ENCODE assay signal across 26 cellular contexts in genomic region chr5:181149806-181150733, GRCh38. TPM values are rescaled to one million over a fixed set of nuclear protein-coding genes. Genes with fewer than 3 reads are reported as not detected.
DNase-seq lines count a peak whose midpoint lies in the region; ATAC-seq and TF ChIP-seq lines count a peak whose summit lies in the region.
"Had no signal": no experiment of that assay in that cellular context is flagged by ENCODE, and none has a peak within 500 bp of the region (broad histone marks: within the 10 kb centered on the region; RNA-seq: fewer than 3 reads in every experiment).

No MANE protein-coding gene starts in this region.

- no peak for TF ChIP-seq CTCF in PC-9 (conservative IDR thresholded peaks at IDR 0.05)

- no TSS peak for BruUV-seq in PC-9 (replicated peaks; lab: Mats Ljungman, UMichigan)

- peaks cover 25% of the 10 kb centered on the region for H3K27me3 Mint-ChIP-seq in activated naive CD8-positive, alpha-beta T cell treated with anti-CD3 and anti-CD28 coated beads, Interleukin-2, amount 50 U/mL, for 24 hours
- peaks cover 29% of the 10 kb centered on the region for H3K27me3 Mint-ChIP-seq in activated naive CD8-positive, alpha-beta T cell treated with anti-CD3 and anti-CD28 coated beads for 36 hours
- peaks cover 62 to 65% of the 10 kb centered on the region in 2 donors for H3K27me3 Mint-ChIP-seq in stimulated activated naive B cell treated with anti-CD40 and anti-IgM and Interleukin-4, amounts not matched to agents 10 μg/mL and 1 μg/mL and 100 μg/mL, for 72 hours

- H3K4me2 ChIP-seq in PC-9 = peak overlapping the region; percentile 52
- H3K4me2 ChIP-seq: smooth muscle cell had no signal

- no peak overlapping the region for H2AFZ ChIP-seq in PC-9

- H3K27ac ChIP-seq in PC-9 = no peak overlapping the region
- H3K27ac ChIP-seq: thyroid gland had no signal

- H3K4me3 Mint-ChIP-seq in activated naive CD8-positive, alpha-beta T cell treated with anti-CD3 and anti-CD28 coated beads, Interleukin-2, amount 50 U/mL, for 24 hours = no peak overlapping the region
- H3K4me3 Mint-ChIP-seq in activated naive CD8-positive, alpha-beta T cell treated with anti-CD3 and anti-CD28 coated beads for 36 hours = no peak overlapping the region
- no peak overlapping the region for H3K4me3 Mint-ChIP-seq in stimulated activated naive B cell treated with anti-CD40 and anti-IgM and Interleukin-4, amounts not matched to agents 10 μg/mL and 1 μg/mL and 100 μg/mL, for 72 hours
- H3K4me3 Mint-ChIP-seq: naive thymus-derived CD8-positive, alpha-beta T cell had no signal

- CTCF ChIA-PET in PC-9 (lab: Charles Lee) = interaction anchor here (0.5 to 0.6 kb wide), 2 partner anchors 83 to 277 kb away, joined by 4 to 5 read pairs; no protein-coding TSS in a partner anchor

- H3K27me3 ChIP-seq in PC-9 (ENCODE audit: insufficient read depth, low read depth) = no peaks in the 10 kb centered on the region
- H3K27me3 ChIP-seq: thyroid gland had no signal

- intact Hi-C loops in PC-9 (cut with micrococcal nuclease; ENCODE audit: unreplicated experiment) = no loop called here

- no peaks in the 10 kb centered on the region for H3K9me3 Mint-ChIP-seq in activated naive CD8-positive, alpha-beta T cell treated with anti-CD3 and anti-CD28 coated beads, Interleukin-2, amount 50 U/mL, for 24 hours
- no peaks in the 10 kb centered on the region for H3K9me3 Mint-ChIP-seq in activated naive CD8-positive, alpha-beta T cell treated with anti-CD3 and anti-CD28 coated beads for 36 hours
- peaks cover 4 to 8% of the 10 kb centered on the region in 2 donors for H3K9me3 Mint-ChIP-seq in stimulated activated naive B cell treated with anti-CD40 and anti-IgM and Interleukin-4, amounts not matched to agents 10 μg/mL and 1 μg/mL and 100 μg/mL, for 72 hours

- ATAC-seq in activated naive CD8-positive, alpha-beta T cell treated with anti-CD3 and anti-CD28 coated beads, Interleukin-2, amount 50 U/mL, for 24 hours = peak; percentile 22
- ATAC-seq in HG02852 (IDR thresholded peaks at IDR 0.05; ENCODE audit: unreplicated experiment) = peak; percentile 45
- peak; percentile 5 to 27 for ATAC-seq in stimulated activated naive B cell treated with anti-CD40 and anti-IgM and Interleukin-4, amounts not matched to agents 10 μg/mL and 1 μg/mL and 100 μg/mL, for 72 hours (replicated peaks)
- ATAC-seq in HG02884 (IDR thresholded peaks at IDR 0.05; ENCODE audit: unreplicated experiment) = no peak
- ATAC-seq in HG03139 (IDR thresholded peaks at IDR 0.05; ENCODE audit: unreplicated experiment) = no peak
- ATAC-seq: activated CD4-positive, CD25-positive, alpha-beta regulatory T cell treated with anti-CD3 and anti-CD28 coated beads, Interleukin-2, amount 50 U/mL, for 24 hours; left cardiac atrium; naive thymus-derived CD8-positive, alpha-beta T cell; Right ventricle myocardium inferior; stimulated activated naive CD8-positive, alpha-beta T cell treated with anti-CD3 and anti-CD28 coated beads, Interleukin-15, Interleukin-2, amounts not matched to agents 100 U/mL and 50 U/mL, for 24 hours had no signal

- peaks cover 4% of the 10 kb centered on the region; the same call in 1 of the 2 replicates for H3K9me3 ChIP-seq in PC-9 (ENCODE audit: insufficient read depth, low read depth)
- H3K9me3 ChIP-seq: thyroid gland had no signal

- H4K20me1 ChIP-seq in PC-9 (ENCODE audit: insufficient read depth) = no peaks in the 10 kb centered on the region

- peaks cover 5% of the 10 kb centered on the region for H3K4me1 Mint-ChIP-seq in activated naive CD8-positive, alpha-beta T cell treated with anti-CD3 and anti-CD28 coated beads, Interleukin-2, amount 50 U/mL, for 24 hours
- peaks cover 4% of the 10 kb centered on the region for H3K4me1 Mint-ChIP-seq in activated naive CD8-positive, alpha-beta T cell treated with anti-CD3 and anti-CD28 coated beads for 36 hours
- peaks cover 0 to 6% of the 10 kb centered on the region in 2 donors for H3K4me1 Mint-ChIP-seq in stimulated activated naive B cell treated with anti-CD40 and anti-IgM and Interleukin-4, amounts not matched to agents 10 μg/mL and 1 μg/mL and 100 μg/mL, for 72 hours

- peaks cover 61% of the 10 kb centered on the region for H3K4me1 ChIP-seq in PC-9 (replicated peaks; ENCODE audit: insufficient read depth)
- H3K4me1 ChIP-seq: breast epithelium, thyroid gland had no signal

- no peaks in the 10 kb centered on the region for H3K9me2 ChIP-seq in PC-9 (ENCODE audit: insufficient read depth)

- peaks cover 41% of the 10 kb centered on the region for H3F3A ChIP-seq in PC-9 (ENCODE audit: insufficient read depth, low read depth)

- no peak for DNase-seq in activated naive CD8-positive, alpha-beta T cell treated with anti-CD3 and anti-CD28 coated beads, Interleukin-2, amount 50 U/mL, for 24 hours
- no peak for DNase-seq in activated naive CD8-positive, alpha-beta T cell treated with anti-CD3 and anti-CD28 coated beads for 36 hours
- DNase-seq in PC-9 (no peak), HCEC 1CT (no peak)
- DNase-seq in stimulated activated naive B cell treated with anti-CD40 and anti-IgM and Interleukin-4, amounts not matched to agents 10 μg/mL and 1 μg/mL and 100 μg/mL, for 72 hours = no peak
- DNase-seq: 8988T; activated T-cell treated with anti-CD3 and anti-CD28 coated beads, Interleukin-2, amount 50 U/mL, for 1 hour; AML-193; cortex of kidney; left cardiac atrium; naive thymus-derived CD8-positive, alpha-beta T cell; NCI-H146; NCI-H748 treated with DMSO at 0.1 percent for 48 hours; stimulated activated CD4-positive, alpha-beta T cell treated with anti-CD3 and anti-CD28 coated beads, Interleukin-2, amount 100 ng/mL, for 48 hours; stimulated activated naive CD8-positive, alpha-beta T cell treated with anti-CD3 and anti-CD28 coated beads, Interleukin-15, Interleukin-2, amounts not matched to agents 100 U/mL and 50 U/mL, for 24 hours; T1000; thyroid gland had no signal

- POLR2A ChIA-PET in PC-9 (lab: Charles Lee; ENCODE audit: unreplicated experiment) = no interaction called here

- no peaks in the 10 kb centered on the region for H3K79me2 ChIP-seq in PC-9 (ENCODE audit: low read depth)

- no peaks in the 10 kb centered on the region for H3K36me3 ChIP-seq in PC-9 (ENCODE audit: low read depth)
- H3K36me3 ChIP-seq: breast epithelium, thyroid gland had no signal

- H3K36me3 Mint-ChIP-seq in activated naive CD8-positive, alpha-beta T cell treated with anti-CD3 and anti-CD28 coated beads, Interleukin-2, amount 50 U/mL, for 24 hours (ENCODE audit: low read depth) = no peaks in the 10 kb centered on the region
- no peaks in the 10 kb centered on the region for H3K36me3 Mint-ChIP-seq in activated naive CD8-positive, alpha-beta T cell treated with anti-CD3 and anti-CD28 coated beads for 36 hours
- peaks cover 0 to 3% of the 10 kb centered on the region in 2 donors for H3K36me3 Mint-ChIP-seq in stimulated activated naive B cell treated with anti-CD40 and anti-IgM and Interleukin-4, amounts not matched to agents 10 μg/mL and 1 μg/mL and 100 μg/mL, for 72 hours

- H3K27ac Mint-ChIP-seq in activated naive CD8-positive, alpha-beta T cell treated with anti-CD3 and anti-CD28 coated beads, Interleukin-2, amount 50 U/mL, for 24 hours = no peak overlapping the region
- no peak overlapping the region for H3K27ac Mint-ChIP-seq in activated naive CD8-positive, alpha-beta T cell treated with anti-CD3 and anti-CD28 coated beads for 36 hours
- H3K27ac Mint-ChIP-seq in stimulated activated naive B cell treated with anti-CD40 and anti-IgM and Interleukin-4, amounts not matched to agents 10 μg/mL and 1 μg/mL and 100 μg/mL, for 72 hours = no peak overlapping the region

- H3K4me3 ChIP-seq in PC-9 = no peak overlapping the region
- H3K4me3 ChIP-seq: breast epithelium, smooth muscle cell, thyroid gland had no signal

RNA-seq across cellular contexts. Expression of gene OR2V2, which starts 2.7 kb away (rescaled TPM):
- total RNA-seq in activated naive CD8-positive, alpha-beta T cell treated with anti-CD3 and anti-CD28 coated beads for 36 hours = not detected
- total RNA-seq in PC-9 (2021) = not detected in 2 replicates
- total RNA-seq: breast epithelium; left cardiac atrium; naive thymus-derived CD8-positive, alpha-beta T cell; osteoblast; renal cortical epithelial cell; Right ventricle myocardium inferior; smooth muscle cell; thyroid gland had no signal

RNA-seq across cellular contexts. Expression of gene OR2V1, which starts 19.1 kb away (rescaled TPM):
- total RNA-seq in activated naive CD8-positive, alpha-beta T cell treated with anti-CD3 and anti-CD28 coated beads for 36 hours = not detected
- total RNA-seq in PC-9 (2021) = not detected in 2 replicates
- total RNA-seq: breast epithelium; left cardiac atrium; naive thymus-derived CD8-positive, alpha-beta T cell; osteoblast; renal cortical epithelial cell; Right ventricle myocardium inferior; smooth muscle cell; thyroid gland had no signal

RNA-seq across cellular contexts. Expression of gene TRIM7, which starts 54.9 kb away (rescaled TPM):
- under 1 TPM; 0.62 to 0.68 TPM for total RNA-seq in activated naive CD8-positive, alpha-beta T cell treated with anti-CD3 and anti-CD28 coated beads for 36 hours
- total RNA-seq in PC-9 (2021) = 9.2 and 10.4 TPM in 2 replicates
- total RNA-seq: smooth muscle cell had no signal

Comparison
In these comparisons a context has a peak if more than half of its experiments do, and no peak if none do; other contexts are left out.
1. ATAC-seq: peak in activated naive CD8-positive, alpha-beta T cell treated with anti-CD3 and anti-CD28 coated beads, Interleukin-2, amount 50 U/mL, for 24 hours (single experiment), HG02852 (single experiment) and stimulated activated naive B cell treated with anti-CD40 and anti-IgM and Interleukin-4, amounts not matched to agents 10 μg/mL and 1 μg/mL and 100 μg/mL, for 72 hours (2 of 2); none in HG02884 (single experiment) and HG03139 (single experiment).